In genomic region chr6:148593813-148594170, GRCh38 we compare ENCODE assay signal across 22 cellular contexts.
DNase-seq lines count a peak whose midpoint lies in the region; TF ChIP-seq lines count a peak whose summit lies in the region.
"Had no signal": no experiment of that assay in that cellular context is flagged by ENCODE, and none has a peak within 500 bp of the region (broad histone marks: within the 10 kb centered on the region; RNA-seq: fewer than 3 reads in every experiment).

No MANE protein-coding gene starts in this region.

- H3K4me3 ChIP-seq in right atrium auricular region, result no peak overlapping the region
- peak overlapping the region; percentile 41 for H3K4me3 ChIP-seq in skeletal muscle satellite cell (ENCODE audit: low read length)
- H3K4me3 ChIP-seq: tibial artery had no signal

- H3K9me3 Mint-ChIP-seq in chondrocyte (ENCODE audit: low read depth), result peaks cover 12% of the 10 kb centered on the region
- H3K9me3 Mint-ChIP-seq: activated CD4-positive, alpha-beta memory T cell treated with anti-CD3 and anti-CD28 coated beads for 36 hours; CD8-positive, alpha-beta T cell; stimulated activated effector memory CD8-positive, alpha-beta T cell treated with anti-CD3 and anti-CD28 coated beads, Interleukin-12 subunit alpha, Interleukin-12 subunit beta, amount 100 ng/mL, for 72 hours had no signal

- TF ChIP-seq CTCF in chondrocyte (IDR thresholded peaks at IDR 0.05) (no peak), right atrium auricular region (IDR thresholded peaks at IDR 0.05) (no peak)

- H3K27me3 ChIP-seq in right atrium auricular region (no peaks in the 10 kb centered on the region), skeletal muscle satellite cell (ENCODE audit: control insufficient read depth, insufficient read depth, low read length) (no peaks in the 10 kb centered on the region)
- H3K27me3 ChIP-seq: tibial artery had no signal

- H3K4me2 ChIP-seq in skeletal muscle satellite cell (ENCODE audit: low read length), result peak overlapping the region; percentile 63

- H3K27ac ChIP-seq in right atrium auricular region, result peak overlapping the region; percentile 40 to 68
- H3K27ac ChIP-seq: tibial artery had no signal

- peaks cover 0 to 9% of the 10 kb centered on the region in 2 donors for H3K9me3 ChIP-seq in right atrium auricular region
- H3K9me3 ChIP-seq in skeletal muscle satellite cell (replicated peaks; ENCODE audit: low read length), result no peaks in the 10 kb centered on the region

- H3K4me1 ChIP-seq in right atrium auricular region (peaks cover 0 to 24% of the 10 kb centered on the region in 2 donors), skeletal muscle satellite cell (ENCODE audit: control insufficient read depth, insufficient read depth, low read length) (peaks cover 17% of the 10 kb centered on the region)

- peak overlapping the region; percentile 52 for H3K27ac Mint-ChIP-seq in chondrocyte (ENCODE audit: unreplicated experiment)
- H3K27ac Mint-ChIP-seq: activated CD4-positive, alpha-beta memory T cell treated with anti-CD3 and anti-CD28 coated beads for 36 hours; activated naive CD4-positive, alpha-beta T cell treated with anti-CD3 and anti-CD28 coated beads for 36 hours; CD8-positive, alpha-beta T cell; IgD-negative memory B cell; progenitor cell of endocrine pancreas; stimulated activated effector memory CD8-positive, alpha-beta T cell treated with anti-CD3 and anti-CD28 coated beads, Interleukin-12 subunit alpha, Interleukin-12 subunit beta, amount 100 ng/mL, for 72 hours had no signal

- H3K36me3 Mint-ChIP-seq in chondrocyte (ENCODE audit: low read depth), result no peaks in the 10 kb centered on the region
- H3K36me3 Mint-ChIP-seq: activated CD4-positive, alpha-beta memory T cell treated with anti-CD3 and anti-CD28 coated beads for 36 hours; CD8-positive, alpha-beta T cell; IgD-negative memory B cell; naive B cell; stimulated activated effector memory CD8-positive, alpha-beta T cell treated with anti-CD3 and anti-CD28 coated beads, Interleukin-12 subunit alpha, Interleukin-12 subunit beta, amount 100 ng/mL, for 72 hours had no signal

- H3K36me3 ChIP-seq in right atrium auricular region (no peaks in the 10 kb centered on the region), skeletal muscle satellite cell (ENCODE audit: insufficient read depth, low read length) (no peaks in the 10 kb centered on the region)
- H3K36me3 ChIP-seq: tibial artery had no signal

- H3K9ac ChIP-seq in skeletal muscle satellite cell (ENCODE audit: low read depth, low read length), result peak overlapping the region; percentile 70

- H3K4me1 Mint-ChIP-seq in chondrocyte (ENCODE audit: low read depth), result peaks cover 17% of the 10 kb centered on the region

- no peaks in the 10 kb centered on the region for H3K27me3 Mint-ChIP-seq in chondrocyte (ENCODE audit: low read depth)

- H3K4me3 Mint-ChIP-seq in chondrocyte (ENCODE audit: unreplicated experiment), result no peak overlapping the region
- H3K4me3 Mint-ChIP-seq: activated CD4-positive, alpha-beta memory T cell treated with anti-CD3 and anti-CD28 coated beads for 36 hours; activated naive CD4-positive, alpha-beta T cell treated with anti-CD3 and anti-CD28 coated beads for 36 hours; CD8-positive, alpha-beta T cell; naive B cell; stimulated activated effector memory CD8-positive, alpha-beta T cell treated with anti-CD3 and anti-CD28 coated beads, Interleukin-12 subunit alpha, Interleukin-12 subunit beta, amount 100 ng/mL, for 72 hours had no signal

- DNase-seq in EH (ENCODE audit: low read depth) (peak; percentile 16), chondrocyte (ENCODE audit: low spot score) (no peak), right atrium auricular region (ENCODE audit: low spot score) (no peak), NCI-H524 treated with DMSO at 0.1 percent for 48 hours (lab: John Stamatoyannopoulos, UW) (no peak), NOMO-1 treated with dmso at 0.1 percent for 144 hours (lab: John Stamatoyannopoulos, UW; ENCODE audit: unreplicated experiment) (no peak), HK-2 (ENCODE audit: unreplicated experiment) (no peak), GDM1 (lab: John Stamatoyannopoulos, UW) (no peak)
- DNase-seq: activated CD4-positive, alpha-beta memory T cell treated with anti-CD3 and anti-CD28 coated beads for 36 hours; activated naive CD4-positive, alpha-beta T cell treated with anti-CD3 and anti-CD28 coated beads for 36 hours; activated T-cell treated with anti-CD3 and anti-CD28 coated beads, Interleukin-2, amount 50 U/mL, for 1 hour; aorta; CD8-positive, alpha-beta T cell; cortex of kidney; DMS79; naive B cell; NCI-H1694 treated with DMSO at 0.1 percent for 48 hours; NCI-H446; tibial artery had no signal
